1 cellular context compared by ENCODE assay signal in genomic region chr16:87368029-87368765, GRCh38.
TF ChIP-seq lines count a peak whose summit lies in the region.

No MANE protein-coding gene starts in this region.

TF ChIP-seq in endothelial cell of umbilical vein, 7 proteins besides CTCF, POLR2A, EP300 and RAD21:
- TF ChIP-seq EZH2 (IDR thresholded peaks at IDR 0.05; ENCODE audit: borderline replicate concordance, low read depth, low read length, severe bottlenecking) (no peak), JUN (IDR thresholded peaks at IDR 0.05; ENCODE audit: borderline replicate concordance, insufficient read depth, insufficient read length, low read depth) (no peak), POLR2AphosphoS5 (IDR thresholded peaks at IDR 0.05; ENCODE audit: insufficient read depth, low read depth, low read length) (no peak), GATA2 (IDR thresholded peaks at IDR 0.05; ENCODE audit: insufficient read depth, insufficient read length, low read depth, low read length) (no peak), MYC (IDR thresholded peaks at IDR 0.05; ENCODE audit: low read depth, low read length) (no peak)
- TF ChIP-seq, protein P1, sequence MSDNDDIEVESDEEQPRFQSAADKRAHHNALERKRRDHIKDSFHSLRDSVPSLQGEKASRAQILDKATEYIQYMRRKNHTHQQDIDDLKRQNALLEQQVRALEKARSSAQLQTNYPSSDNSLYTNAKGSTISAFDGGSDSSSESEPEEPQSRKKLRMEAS (IDR thresholded peaks at IDR 0.05; ENCODE audit: insufficient read depth, insufficient read length): no peak
TF ChIP-seq in endothelial cell of umbilical vein: peak in this region for 0.
